1 cellular context compared by ENCODE assay signal in the genomic region with DNA sequence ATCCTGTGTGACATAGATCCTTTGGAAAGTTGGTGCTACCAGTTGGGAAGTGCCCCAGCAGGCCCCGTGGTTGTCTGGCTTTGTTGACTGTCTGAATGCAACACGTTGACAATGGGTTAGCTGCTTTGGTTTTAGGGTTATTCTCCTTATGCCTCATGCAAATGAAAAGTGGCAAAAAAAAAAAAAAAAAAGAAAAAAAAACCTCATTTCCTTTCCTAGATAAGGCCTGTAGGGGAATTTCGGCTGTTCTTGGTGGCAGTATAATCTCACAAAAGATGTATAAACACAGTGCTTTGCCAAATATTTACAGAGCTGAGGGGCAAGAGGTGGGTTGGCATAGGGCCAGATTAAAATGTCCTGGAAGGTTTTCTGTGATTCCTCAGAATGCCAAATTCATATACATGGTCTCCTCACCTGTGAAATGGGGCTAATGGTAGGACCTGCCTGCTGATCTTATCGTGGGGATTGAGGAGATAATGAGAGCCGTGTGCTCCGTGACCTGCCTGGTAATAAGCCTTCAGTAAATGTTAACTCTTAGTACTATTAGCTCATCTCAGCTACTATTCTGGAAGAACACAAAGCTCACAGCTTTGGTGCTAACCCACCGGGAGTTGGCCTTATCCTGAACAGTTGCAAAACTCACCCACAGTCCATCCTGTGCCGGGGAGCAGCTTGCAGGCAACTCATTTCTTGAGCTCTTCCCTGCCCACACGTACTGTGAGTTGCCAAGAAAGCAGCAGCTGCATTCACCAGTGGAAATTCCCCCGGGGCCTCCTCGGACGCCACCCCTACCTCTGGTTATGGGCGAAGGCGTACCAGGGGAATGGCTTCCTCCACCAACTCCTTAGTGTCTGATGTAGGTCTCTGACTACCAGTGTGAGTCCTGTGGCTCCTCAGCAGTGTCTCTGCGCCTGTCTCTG.
TF ChIP-seq lines count a peak whose summit lies in the region.

No MANE protein-coding gene starts in this region.

TF ChIP-seq in WTC11, 78 proteins besides CTCF, POLR2A, EP300 and RAD21 (continued from another document):
- TF ChIP-seq ZSCAN18 (CRISPR knock-in tag; IDR thresholded peaks at IDR 0.05) (no peak), AR (CRISPR knock-in tag; IDR thresholded peaks at IDR 0.05) (no peak), ESRRA (CRISPR knock-in tag; IDR thresholded peaks at IDR 0.05; ENCODE audit: borderline replicate concordance) (no peak), ZNF396 (CRISPR knock-in tag; IDR thresholded peaks at IDR 0.05; ENCODE audit: borderline replicate concordance) (no peak), TEAD1 (CRISPR knock-in tag; IDR thresholded peaks at IDR 0.05) (no peak), IRF2 (CRISPR knock-in tag; IDR thresholded peaks at IDR 0.05; ENCODE audit: borderline replicate concordance, low read depth) (no peak), PRRX2 (CRISPR knock-in tag; IDR thresholded peaks at IDR 0.05) (no peak), HMGA2 (CRISPR knock-in tag; IDR thresholded peaks at IDR 0.05) (no peak)
- TF ChIP-seq, protein P1, sequence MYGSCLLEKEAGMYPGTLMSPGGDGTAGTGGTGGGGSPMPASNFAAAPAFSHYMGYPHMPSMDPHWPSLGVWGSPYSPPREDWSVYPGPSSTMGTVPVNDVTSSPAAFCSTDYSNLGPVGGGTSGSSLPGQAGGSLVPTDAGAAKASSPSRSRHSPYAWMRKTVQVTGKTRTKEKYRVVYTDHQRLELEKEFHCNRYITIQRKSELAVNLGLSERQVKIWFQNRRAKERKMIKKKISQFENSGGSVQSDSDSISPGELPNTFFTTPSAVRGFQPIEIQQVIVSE (CRISPR knock-in tag; IDR thresholded peaks at IDR 0.05; ENCODE audit: borderline replicate concordance): no peak
